Comparison of ENCODE assay signal across 7 cellular contexts in genomic region chr12:84732941-84733340, GRCh38.
"Had no signal": no experiment of that assay in that cellular context is flagged by ENCODE, and none has a peak within 500 bp of the region (broad histone marks: within the 10 kb centered on the region; RNA-seq: fewer than 3 reads in every experiment).

No MANE protein-coding gene starts in this region.

- DNase-seq: GM23248, H9, HCEC 1CT, KBM-7 had no signal

- H3K4me3 ChIP-seq: GM23248 had no signal

- H3K36me3 Mint-ChIP-seq: IgD-negative memory B cell had no signal

- H3K27me3 Mint-ChIP-seq: IgD-negative memory B cell had no signal

- H3K27ac ChIP-seq: GM23248, HL-60 had no signal

- ATAC-seq: HepG2 had no signal

- H3K4me1 Mint-ChIP-seq: IgD-negative memory B cell had no signal

- H3K9me3 Mint-ChIP-seq: H9 had no signal

- H2AFZ ChIP-seq: GM23248 had no signal

- H3K27ac Mint-ChIP-seq: H9, IgD-negative memory B cell had no signal

- H3K4me3 Mint-ChIP-seq: H9, IgD-negative memory B cell had no signal
